In the genomic region with DNA sequence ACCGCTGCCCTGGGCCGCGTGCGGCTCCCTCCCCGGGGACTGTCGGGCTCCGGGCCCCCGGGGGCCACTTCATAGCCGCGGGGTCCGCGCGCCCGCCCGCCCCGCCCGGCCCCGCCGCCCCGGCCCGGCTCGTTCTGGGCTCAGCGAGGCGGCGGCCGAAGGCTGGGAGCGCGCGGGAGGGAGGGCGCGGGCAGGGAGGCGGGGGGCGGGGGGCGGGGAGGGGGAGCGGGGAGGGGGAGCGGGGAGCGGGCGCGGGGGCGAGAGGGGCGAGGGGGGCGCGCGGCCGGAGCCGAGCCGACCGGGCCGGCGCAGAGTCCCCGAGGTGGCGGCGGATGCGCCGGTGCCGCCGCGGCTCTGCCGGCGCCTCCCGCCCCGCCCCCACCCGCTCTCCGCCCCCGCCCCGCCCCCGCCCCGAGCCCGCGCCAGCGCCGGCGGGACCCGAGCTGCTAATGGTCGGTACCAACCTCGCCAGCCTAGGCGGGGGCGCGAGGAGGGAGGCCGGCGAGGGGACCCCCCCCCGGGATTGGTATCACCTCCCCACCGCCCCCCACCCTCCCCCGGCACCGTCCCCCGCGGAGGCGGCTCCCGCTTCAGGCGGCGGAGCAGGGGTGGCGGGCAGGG, we compare ENCODE assay signal across 8 cellular contexts. TPM values are rescaled to one million over a fixed set of nuclear protein-coding genes. Genes with fewer than 3 reads are reported as not detected.
DNase-seq lines count a peak whose midpoint lies in the region; ATAC-seq and TF ChIP-seq lines count a peak whose summit lies in the region.

A gene with protein sequence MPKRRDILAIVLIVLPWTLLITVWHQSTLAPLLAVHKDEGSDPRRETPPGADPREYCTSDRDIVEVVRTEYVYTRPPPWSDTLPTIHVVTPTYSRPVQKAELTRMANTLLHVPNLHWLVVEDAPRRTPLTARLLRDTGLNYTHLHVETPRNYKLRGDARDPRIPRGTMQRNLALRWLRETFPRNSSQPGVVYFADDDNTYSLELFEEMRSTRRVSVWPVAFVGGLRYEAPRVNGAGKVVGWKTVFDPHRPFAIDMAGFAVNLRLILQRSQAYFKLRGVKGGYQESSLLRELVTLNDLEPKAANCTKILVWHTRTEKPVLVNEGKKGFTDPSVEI (minus strand): TSS at position 356 of the 621 bp plus-strand sequence. CDS start 24,583 bp downstream, outside the sequence.

- no peak within 1 kb of the TSS for H3K27ac Mint-ChIP-seq in stimulated activated naive CD8-positive, alpha-beta T cell treated with anti-CD3 and anti-CD28 coated beads, Interleukin-15, Interleukin-2, amounts not matched to agents 100 ng/mL and 50 ng/mL, for 24 hours

- H3K36me3 Mint-ChIP-seq in stimulated activated naive CD8-positive, alpha-beta T cell treated with anti-CD3 and anti-CD28 coated beads, Interleukin-15, Interleukin-2, amounts not matched to agents 100 ng/mL and 50 ng/mL, for 24 hours (ENCODE audit: low read depth): no peaks in the 10 kb centered on the region

- peaks cover 59% of the 10 kb centered on the region for H3K27me3 Mint-ChIP-seq in stimulated activated naive CD8-positive, alpha-beta T cell treated with anti-CD3 and anti-CD28 coated beads, Interleukin-15, Interleukin-2, amounts not matched to agents 100 ng/mL and 50 ng/mL, for 24 hours

- peak within 1 kb of the TSS; percentile 47 for H3K4me3 Mint-ChIP-seq in stimulated activated naive CD8-positive, alpha-beta T cell treated with anti-CD3 and anti-CD28 coated beads, Interleukin-15, Interleukin-2, amounts not matched to agents 100 ng/mL and 50 ng/mL, for 24 hours

- no peak for TF ChIP-seq CTCF in brain microvascular endothelial cell (IDR thresholded peaks at IDR 0.05; ENCODE audit: low read depth, low read length, missing control alignments)

- in situ Hi-C loops in brain microvascular endothelial cell (cut with HindIII; ENCODE audit: low pct_ligation_motif_present, low sequenced_read_pairs): no loop called here

- no peaks in the 10 kb centered on the region for H3K9me3 Mint-ChIP-seq in stimulated activated naive CD8-positive, alpha-beta T cell treated with anti-CD3 and anti-CD28 coated beads, Interleukin-15, Interleukin-2, amounts not matched to agents 100 ng/mL and 50 ng/mL, for 24 hours

- H3K4me3 ChIP-seq in brain microvascular endothelial cell (ENCODE audit: low read depth, low read length) (peak within 1 kb of the TSS; percentile 17), mononuclear cell (ENCODE audit: low read length) (peak within 1 kb of the TSS; percentile 24)

- no peaks in the 10 kb centered on the region for H3K36me3 ChIP-seq in brain microvascular endothelial cell (replicated peaks)

- H3K4me1 ChIP-seq in mononuclear cell (ENCODE audit: insufficient read depth, low read length): peaks cover 7% of the 10 kb centered on the region

- H3K4me1 Mint-ChIP-seq in stimulated activated naive CD8-positive, alpha-beta T cell treated with anti-CD3 and anti-CD28 coated beads, Interleukin-15, Interleukin-2, amounts not matched to agents 100 ng/mL and 50 ng/mL, for 24 hours (ENCODE audit: low read depth): peaks cover 6% of the 10 kb centered on the region

- H3K9me3 ChIP-seq in mononuclear cell (ENCODE audit: low read depth, low read length): no peaks in the 10 kb centered on the region

- no peak for ATAC-seq in stimulated activated naive CD8-positive, alpha-beta T cell treated with anti-CD3 and anti-CD28 coated beads, Interleukin-15, Interleukin-2, amounts not matched to agents 100 U/mL and 50 U/mL, for 24 hours
- ATAC-seq in HG03378 (IDR thresholded peaks at IDR 0.05; ENCODE audit: unreplicated experiment): no peak

- H3K27ac ChIP-seq in brain microvascular endothelial cell: no peak within 1 kb of the TSS

- no peak for DNase-seq in stimulated activated naive CD8-positive, alpha-beta T cell treated with anti-CD3 and anti-CD28 coated beads, Interleukin-15, Interleukin-2, amounts not matched to agents 100 U/mL and 50 U/mL, for 24 hours
- DNase-seq in brain microvascular endothelial cell (no peak), NAMALWA (ENCODE audit: low spot score) (no peak), NCI-H82 treated with DMSO at 0.1 percent for 48 hours (lab: John Stamatoyannopoulos, UW; ENCODE audit: unreplicated experiment) (no peak)
- no peak for DNase-seq in stimulated activated naive CD4-positive, alpha-beta T cell treated with Interleukin-2 at 50 U/mL for 16 hours (lab: John Stamatoyannopoulos, UW)

- peaks cover 35% of the 10 kb centered on the region for H3K27me3 ChIP-seq in brain microvascular endothelial cell (replicated peaks)
- H3K27me3 ChIP-seq in mononuclear cell (ENCODE audit: insufficient read depth, low read length): peaks cover 29% of the 10 kb centered on the region

RNA-seq across cellular contexts. Expression of the gene that starts here (rescaled TPM):
- 0.73 TPM for total RNA-seq in mononuclear cell
